In genomic region chr11:7536102-7536501, GRCh38 we compare ENCODE assay signal across 10 cellular contexts. TPM values are rescaled to one million over a fixed set of nuclear protein-coding genes. Genes with fewer than 3 reads are reported as not detected.
DNase-seq lines count a peak whose midpoint lies in the region; ATAC-seq and TF ChIP-seq lines count a peak whose summit lies in the region.
"Had no signal": no experiment of that assay in that cellular context is flagged by ENCODE, and none has a peak within 500 bp of the region (broad histone marks: within the 10 kb centered on the region; RNA-seq: fewer than 3 reads in every experiment).

No MANE protein-coding gene starts in this region.

- no peak for ATAC-seq in GM21619 (IDR thresholded peaks at IDR 0.05; ENCODE audit: unreplicated experiment)

- H3K4me3 ChIP-seq in GM06990 (replicated peaks; ENCODE audit: low read depth, low read length): no peak overlapping the region
- H3K4me3 ChIP-seq in colonic mucosa: no peak overlapping the region
- H3K4me3 ChIP-seq: SK-N-MC had no signal

- no peaks in the 10 kb centered on the region for H3K36me3 Mint-ChIP-seq in osteocyte (ENCODE audit: unreplicated experiment)
- no peaks in the 10 kb centered on the region for H3K36me3 Mint-ChIP-seq in activated T-cell treated with anti-CD3 and anti-CD28 coated beads, Interleukin-2, amount 50 U/mL, for 24 hours (ENCODE audit: low read depth)

- H3K27ac Mint-ChIP-seq in osteocyte (ENCODE audit: unreplicated experiment): no peak overlapping the region
- H3K27ac Mint-ChIP-seq in activated T-cell treated with anti-CD3 and anti-CD28 coated beads, Interleukin-2, amount 50 U/mL, for 24 hours: no peak overlapping the region

- no peaks in the 10 kb centered on the region for H3K9me3 Mint-ChIP-seq in osteocyte (ENCODE audit: unreplicated experiment)
- H3K9me3 Mint-ChIP-seq in activated T-cell treated with anti-CD3 and anti-CD28 coated beads, Interleukin-2, amount 50 U/mL, for 24 hours: no peaks in the 10 kb centered on the region

- H3K4me1 ChIP-seq in colonic mucosa: no peaks in the 10 kb centered on the region

- TF ChIP-seq CTCF in GM06990 (IDR thresholded peaks at IDR 0.05; ENCODE audit: insufficient read depth, low read length, poor library complexity, severe bottlenecking) (peak; percentile 22), colonic mucosa (IDR thresholded peaks at IDR 0.05) (peak; percentile 16), osteocyte (IDR thresholded peaks at IDR 0.05) (peak; percentile 24)

- no peak overlapping the region for H3K9ac ChIP-seq in colonic mucosa (ENCODE audit: low read depth in 2 of 2, low read length in 2 of 2)

- DNase-seq in GM06990 (ENCODE audit: extremely low read depth, insufficient read length) (no peak), KBM-7 (peak; percentile 46), colonic mucosa (peak; percentile 56), osteocyte (ENCODE audit: extremely low spot score, unreplicated experiment) (no peak), Ammon's horn (ENCODE audit: low spot score) (no peak)
- DNase-seq in activated T-cell treated with anti-CD3 and anti-CD28 coated beads, Interleukin-2, amount 50 U/mL, for 24 hours: no peak
- DNase-seq: dermis blood vessel endothelial cell, NCI-H187 had no signal

- no peak overlapping the region for H3K4me3 Mint-ChIP-seq in osteocyte (ENCODE audit: unreplicated experiment)
- H3K4me3 Mint-ChIP-seq in activated T-cell treated with anti-CD3 and anti-CD28 coated beads, Interleukin-2, amount 50 U/mL, for 24 hours: no peak overlapping the region

- H3K27ac ChIP-seq in colonic mucosa: no peak overlapping the region
- H3K27ac ChIP-seq: SK-N-MC had no signal

- no peaks in the 10 kb centered on the region for H3K4me1 Mint-ChIP-seq in osteocyte (ENCODE audit: unreplicated experiment)
- H3K4me1 Mint-ChIP-seq in activated T-cell treated with anti-CD3 and anti-CD28 coated beads, Interleukin-2, amount 50 U/mL, for 24 hours (ENCODE audit: low read depth): peaks cover 31% of the 10 kb centered on the region

- H3K9me3 ChIP-seq in colonic mucosa: no peaks in the 10 kb centered on the region

- H3K27me3 ChIP-seq in GM06990 (replicated peaks; ENCODE audit: control insufficient read depth, insufficient read depth, low read length) (no peaks in the 10 kb centered on the region), colonic mucosa (no peaks in the 10 kb centered on the region)

- in situ Hi-C loops in KBM-7 (cut with MboI; ENCODE audit: low pct_unique_long_range_greater_than_20kb, low sequenced_read_pairs): no loop called here

- intact Hi-C loops in colonic mucosa (cut with DNase I): no loop called here

- peaks cover 27% of the 10 kb centered on the region for H3K27me3 Mint-ChIP-seq in osteocyte (ENCODE audit: unreplicated experiment)
- H3K27me3 Mint-ChIP-seq in activated T-cell treated with anti-CD3 and anti-CD28 coated beads, Interleukin-2, amount 50 U/mL, for 24 hours: peaks cover 3% of the 10 kb centered on the region

- H3K36me3 ChIP-seq in GM06990 (ENCODE audit: control insufficient read depth, insufficient read depth, low read length) (no peaks in the 10 kb centered on the region; the same call in 1 of the 2 replicates), colonic mucosa (no peaks in the 10 kb centered on the region)

RNA-seq across cellular contexts. Expression of gene PPFIBP2, which starts 22.3 kb away (rescaled TPM):
- total RNA-seq in colonic mucosa: 10 to 100 TPM; 54.0 to 67.9 TPM
- total RNA-seq in osteocyte: 72.6 and 74.1 TPM in 2 replicates

RNA-seq across cellular contexts. Expression of gene OLFML1, which starts 50.8 kb away (rescaled TPM):
- 1 to 10 TPM; 2.8 to 4.5 TPM for total RNA-seq in colonic mucosa
- 59.7 and 66.6 TPM in 2 replicates for total RNA-seq in osteocyte
- total RNA-seq: dermis blood vessel endothelial cell had no signal

Comparison
In these comparisons a context has a peak if more than half of its experiments do, and no peak if none do; other contexts are left out.
1. DNase-seq: peak in KBM-7 (single experiment) and colonic mucosa (single experiment); none in GM06990 (single experiment), osteocyte (single experiment), Ammon's horn (single experiment) and activated T-cell treated with anti-CD3 and anti-CD28 coated beads, Interleukin-2, amount 50 U/mL, for 24 hours (single experiment).
2. RNA of gene OLFML1, which starts 50.8 kb away (total RNA-seq): 59.7 to 66.6 TPM in osteocyte; 2.8 to 4.5 TPM in colonic mucosa; every median in the first group is over 10 times any median in the second.
3. Peak in every context shown above with its lines, with median percentiles within 50 percentile points of each other: CTCF ChIP-seq.